In genomic region chr1:11061652-11062365, GRCh38 we compare ENCODE assay signal across 15 cellular contexts. TPM values are rescaled to one million over a fixed set of nuclear protein-coding genes. Genes with fewer than 3 reads are reported as not detected.
A peak's percentile ranks its signal among the peaks of the same experiment; 100 is the strongest.
DNase-seq lines count a peak whose midpoint lies in the region; ATAC-seq, FAIRE-seq and TF ChIP-seq lines count a peak whose summit lies in the region.
"Had no signal": no experiment of that assay in that cellular context is flagged by ENCODE, and none has a peak within 500 bp of the region (broad histone marks: within the 10 kb centered on the region; RNA-seq: fewer than 3 reads in every experiment).

No MANE protein-coding gene starts in this region.

- no peak overlapping the region for H3K4me3 ChIP-seq in CD4-positive, alpha-beta memory T cell (ENCODE audit: low read length in 2 of 2)
- H3K4me3 ChIP-seq in GM23338: no peak overlapping the region
- H3K4me3 ChIP-seq in mesendoderm (ENCODE audit: low read length): no peak overlapping the region
- H3K4me3 ChIP-seq in small intestine (ENCODE audit: low read depth in 1 of 2, low read length in 2 of 2): no peak overlapping the region
- H3K4me3 ChIP-seq: prostate gland had no signal

- H3K79me2 ChIP-seq in GM23338 (replicated peaks; ENCODE audit: insufficient read depth) (peaks cover 27% of the 10 kb centered on the region), mesendoderm (ENCODE audit: control insufficient read depth, insufficient read depth, low read length) (peaks cover 11% of the 10 kb centered on the region)

- peaks cover 45% of the 10 kb centered on the region for H3F3A ChIP-seq in GM23338 (replicated peaks; ENCODE audit: low read depth)

- no peak overlapping the region for H2AFZ ChIP-seq in GM23338

- no peak for DNase-seq in CD4-positive, alpha-beta memory T cell
- DNase-seq in GM23338 (ENCODE audit: low spot score) (no peak), mesendoderm (peak; percentile 18), small intestine (no peak), NCI-H2081 treated with DMSO at 0.1 percent for 48 hours (lab: John Stamatoyannopoulos, UW) (no peak), iPS-NIHi7 (ENCODE audit: extremely low spot score) (no peak)
- no peak for DNase-seq in activated CD4-positive, alpha-beta memory T cell treated with anti-CD3 and anti-CD28 coated beads for 36 hours
- DNase-seq: activated CD4-positive, alpha-beta T cell treated with anti-CD3 and anti-CD28 coated beads for 48 hours; left cardiac atrium; NCI-H1417; Peyer's patch had no signal

- no peaks in the 10 kb centered on the region for H3K9me3 ChIP-seq in CD4-positive, alpha-beta memory T cell (ENCODE audit: control insufficient read depth in 1 of 2, low read length in 2 of 2)
- no peaks in the 10 kb centered on the region for H3K9me3 ChIP-seq in small intestine (ENCODE audit: control insufficient read depth, low read depth)
- H3K9me3 ChIP-seq: Peyer's patch, prostate gland, vagina had no signal

- peak overlapping the region in 7 of 8 donors; percentile 12 to 92 (median 67) for H3K4me3 Mint-ChIP-seq in CD4-positive, alpha-beta memory T cell
- H3K4me3 Mint-ChIP-seq in GM23338: peak overlapping the region; percentile 19; the same call in 1 of the 3 replicates
- peak overlapping the region; percentile 94 for H3K4me3 Mint-ChIP-seq in activated CD4-positive, alpha-beta memory T cell treated with anti-CD3 and anti-CD28 coated beads for 36 hours

- H3K4me2 ChIP-seq in GM23338: no peak overlapping the region
- no peak overlapping the region for H3K4me2 ChIP-seq in mesendoderm (ENCODE audit: low read length)

- peak overlapping the region; percentile 13 to 88 (median 57) for H3K27ac Mint-ChIP-seq in CD4-positive, alpha-beta memory T cell
- no peak overlapping the region for H3K27ac Mint-ChIP-seq in GM23338
- peak overlapping the region; percentile 93 for H3K27ac Mint-ChIP-seq in activated CD4-positive, alpha-beta memory T cell treated with anti-CD3 and anti-CD28 coated beads for 36 hours

- intact Hi-C loops in CD4-positive, alpha-beta memory T cell (cut with micrococcal nuclease): loop anchor here (2.0 kb wide), 1 partner anchor 49 kb away; the partner anchor contains the start of gene TARDBP
- intact Hi-C loops in activated CD4-positive, alpha-beta memory T cell treated with anti-CD3 and anti-CD28 coated beads for 36 hours (cut with micrococcal nuclease): loop anchor here (2.0 to 10.0 kb wide), 3 partner anchors 25 to 203 kb away; partner anchors contain the start of genes MTOR and TARDBP

- no peak overlapping the region for H3K4ac ChIP-seq in mesendoderm (ENCODE audit: low read depth, low read length)

- H2BK5ac ChIP-seq in mesendoderm (ENCODE audit: low read length): no peak overlapping the region

- H3K36me3 Mint-ChIP-seq in CD4-positive, alpha-beta memory T cell: peaks cover 17 to 29% of the 10 kb centered on the region in 2 donors
- H3K36me3 Mint-ChIP-seq in GM23338 (ENCODE audit: low read depth): peaks cover 59% of the 10 kb centered on the region
- peaks cover 40% of the 10 kb centered on the region for H3K36me3 Mint-ChIP-seq in activated CD4-positive, alpha-beta memory T cell treated with anti-CD3 and anti-CD28 coated beads for 36 hours

- no peak overlapping the region for H4K8ac ChIP-seq in mesendoderm (ENCODE audit: low read depth, low read length)

- H4K5ac ChIP-seq in mesendoderm (ENCODE audit: low read length): no peak overlapping the region

- H3K9ac ChIP-seq in mesendoderm (ENCODE audit: low read length): no peak overlapping the region

- no peak for ATAC-seq in GM23338
- ATAC-seq: left cardiac atrium had no signal

- CTCF ChIA-PET in CD4-positive, alpha-beta memory T cell (lab: Charles Lee; ENCODE audit: partially characterized antibody): interaction anchor here (1.0 to 3.9 kb wide), 4 partner anchors 8 to 27 kb away, joined by 3 to 39 read pairs (median 4); no protein-coding TSS in a partner anchor
- CTCF ChIA-PET in activated CD4-positive, alpha-beta memory T cell treated with anti-CD3 and anti-CD28 coated beads for 36 hours (lab: Charles Lee): interaction anchor here (1.3 to 8.2 kb wide), 2 partner anchors 25 to 581 kb away, joined by 4 to 85 read pairs; no protein-coding TSS in a partner anchor

- no CpG with 5 or more reads among the region's 5 CpGs for WGBS in mesendoderm (ENCODE audit: extremely low coverage, insufficient coverage, low lambda C conversion rate)
- WGBS in small intestine, 3 donors: 61 to 76% (median 62%) methylated on average over 5 of the region's 5 CpGs

- H2BK120ac ChIP-seq in mesendoderm (ENCODE audit: low read depth, low read length): no peak overlapping the region

- peak overlapping the region; percentile 25 for H3K56ac ChIP-seq in mesendoderm (ENCODE audit: low read length)

- H3K9me2 ChIP-seq in GM23338 (ENCODE audit: insufficient read depth): no peaks in the 10 kb centered on the region

- H3K4me1 Mint-ChIP-seq in CD4-positive, alpha-beta memory T cell: peaks cover 15 to 42% (median 30%) of the 10 kb centered on the region in 4 donors
- H3K4me1 Mint-ChIP-seq in GM23338: peaks cover 15% of the 10 kb centered on the region
- H3K4me1 Mint-ChIP-seq in activated CD4-positive, alpha-beta memory T cell treated with anti-CD3 and anti-CD28 coated beads for 36 hours (ENCODE audit: low read depth): peaks cover 46% of the 10 kb centered on the region

- no peak for FAIRE-seq in small intestine (lab: Jason Lieb, UNC)

- peaks cover 7% of the 10 kb centered on the region for H3K36me3 ChIP-seq in CD4-positive, alpha-beta memory T cell (ENCODE audit: insufficient read depth, low read length)
- H3K36me3 ChIP-seq in GM23338 (ENCODE audit: insufficient read depth) (peaks cover 23% of the 10 kb centered on the region), mesendoderm (ENCODE audit: control insufficient read depth, insufficient read depth, low read length) (peaks cover 15% of the 10 kb centered on the region), small intestine (ENCODE audit: control insufficient read depth in 2 of 2, insufficient read depth in 2 of 2, low read length in 2 of 2) (peaks cover 7 to 9% of the 10 kb centered on the region in 2 donors)

- H2AK5ac ChIP-seq in mesendoderm (ENCODE audit: low read length): no peak overlapping the region

- H3K18ac ChIP-seq in mesendoderm (ENCODE audit: low read length): no peak overlapping the region

- no peak for TF ChIP-seq CTCF in GM23338 (conservative IDR thresholded peaks at IDR 0.05; ENCODE audit: low read depth in 2 of 2)

- no peaks in the 10 kb centered on the region for H3K27me3 Mint-ChIP-seq in CD4-positive, alpha-beta memory T cell
- H3K27me3 Mint-ChIP-seq in GM23338 (ENCODE audit: insufficient read depth, low read depth, poor library complexity): peaks cover 10% of the 10 kb centered on the region
- no peaks in the 10 kb centered on the region for H3K27me3 Mint-ChIP-seq in activated CD4-positive, alpha-beta memory T cell treated with anti-CD3 and anti-CD28 coated beads for 36 hours

- peak overlapping the region; percentile 62 for H3K27ac ChIP-seq in CD4-positive, alpha-beta memory T cell (ENCODE audit: low read depth, low read length)
- H3K27ac ChIP-seq in GM23338 (ENCODE audit: low read depth) (0 out of 2 replicates have a peak overlapping the region, but pooled peaks have one; percentile 19), mesendoderm (ENCODE audit: low read depth, low read length) (no peak overlapping the region), small intestine (ENCODE audit: low read depth in 1 of 2, low read length in 1 of 2) (no peak overlapping the region)
- H3K27ac ChIP-seq: prostate gland, vagina had no signal

- H3K9me3 Mint-ChIP-seq in CD4-positive, alpha-beta memory T cell: peaks cover 0 to 2% (median 0%) of the 10 kb centered on the region in 8 donors
- H3K9me3 Mint-ChIP-seq in GM23338: no peaks in the 10 kb centered on the region; the same call in 2 of the 3 replicates
- no peaks in the 10 kb centered on the region for H3K9me3 Mint-ChIP-seq in activated CD4-positive, alpha-beta memory T cell treated with anti-CD3 and anti-CD28 coated beads for 36 hours

- H2BK15ac ChIP-seq in mesendoderm (replicated peaks; ENCODE audit: low read depth): no peak overlapping the region

- peak overlapping the region; percentile 45 for H3K23ac ChIP-seq in mesendoderm (ENCODE audit: low read length)

- POLR2A ChIA-PET in CD4-positive, alpha-beta memory T cell (lab: Charles Lee; ENCODE audit: partially characterized antibody): interaction anchor here (1.1 to 3.1 kb wide), 7 partner anchors 9 to 49 kb away, joined by 3 to 27 read pairs (median 11); partner anchors contain the start of genes EXOSC10 and TARDBP
- POLR2A ChIA-PET in activated CD4-positive, alpha-beta memory T cell treated with anti-CD3 and anti-CD28 coated beads for 36 hours (lab: Charles Lee): interaction anchor here (0.8 to 3.1 kb wide), 6 partner anchors 11 to 185 kb away, joined by 3 to 15 read pairs (median 4); partner anchors contain the start of genes EXOSC10 and TARDBP

- no peaks in the 10 kb centered on the region for H3K27me3 ChIP-seq in CD4-positive, alpha-beta memory T cell (ENCODE audit: insufficient read depth, low read length)
- H3K27me3 ChIP-seq in GM23338 (ENCODE audit: insufficient read depth) (no peaks in the 10 kb centered on the region), mesendoderm (ENCODE audit: insufficient read depth, low read length, poor library complexity) (no peaks in the 10 kb centered on the region), small intestine (ENCODE audit: control insufficient read depth in 2 of 2, insufficient read depth in 2 of 2, low read length in 2 of 2) (no peaks in the 10 kb centered on the region)
- H3K27me3 ChIP-seq: Peyer's patch, vagina had no signal

- H4K20me1 ChIP-seq in GM23338 (replicated peaks; ENCODE audit: insufficient read depth): peaks cover 4% of the 10 kb centered on the region

- peaks cover 26% of the 10 kb centered on the region for H3K4me1 ChIP-seq in CD4-positive, alpha-beta memory T cell (ENCODE audit: insufficient read depth, low read length)
- H3K4me1 ChIP-seq in GM23338 (ENCODE audit: insufficient read depth) (peaks cover 9% of the 10 kb centered on the region; the same call in 1 of the 2 replicates), mesendoderm (ENCODE audit: control insufficient read depth, low read depth, low read length) (peaks cover 2% of the 10 kb centered on the region), small intestine (ENCODE audit: control insufficient read depth in 2 of 2, insufficient read depth in 1 of 2, low read depth in 1 of 2, low read length in 1 of 2) (peaks cover 3% of the 10 kb centered on the region in 2 donors)

- peaks cover 5% of the 10 kb centered on the region for H3K79me1 ChIP-seq in mesendoderm (ENCODE audit: low read length)

RNA-seq across cellular contexts. Expression of gene SRM, which starts 2.0 kb away (rescaled TPM):
- 10 to 100 TPM; 53.1 to 55.1 TPM for total RNA-seq in CD4-positive, alpha-beta memory T cell
- polyA plus RNA-seq in CD4-positive, alpha-beta memory T cell: 100 to 1,000 TPM in 1 of 2 donors, 10 to 100 TPM in 1; 63.1 to 162 TPM
- total RNA-seq in GM23338 (2014; rRNA removed; shearing (Covaris generic)): 144 and 170 TPM in 2 replicates
- 253 and 313 TPM in 2 replicates for polyA plus RNA-seq in GM23338 (2016; fragmentation: Nextera tagmentation; extraction: Ambion mirVana)
- total RNA-seq in activated CD4-positive, alpha-beta memory T cell treated with anti-CD3 and anti-CD28 coated beads for 36 hours: 100 to 1,000 TPM; 159 to 164 TPM
- polyA plus RNA-seq in mesendoderm (2013, experiment 1 of 2): 484 TPM
- polyA plus RNA-seq in mesendoderm (2013, experiment 2 of 2): 453 TPM
- polyA plus RNA-seq in small intestine: 10 to 100 TPM in 2 of 3 donors, 1 to 10 TPM in 1; 5.6 to 67.3 (median 25.7) TPM

RNA-seq across cellular contexts. Expression of gene MASP2, which starts 14.8 kb away (rescaled TPM):
- total RNA-seq in CD4-positive, alpha-beta memory T cell: not detected
- polyA plus RNA-seq in CD4-positive, alpha-beta memory T cell: under 1 TPM in 1 of 2 donors, not detected in 1; 0.07 TPM
- 0.31 and 1.5 TPM in 2 replicates for total RNA-seq in GM23338 (2014; rRNA removed; shearing (Covaris generic))
- 0.71 and 0.78 TPM in 2 replicates for polyA plus RNA-seq in GM23338 (2016; fragmentation: Nextera tagmentation; extraction: Ambion mirVana)
- not detected for total RNA-seq in activated CD4-positive, alpha-beta memory T cell treated with anti-CD3 and anti-CD28 coated beads for 36 hours
- 0.52 TPM for polyA plus RNA-seq in mesendoderm (2013, experiment 1 of 2)
- 0.38 TPM for polyA plus RNA-seq in mesendoderm (2013, experiment 2 of 2)
- not detected for polyA plus RNA-seq in small intestine
- total RNA-seq: Daoy, H4, left cardiac atrium, Peyer's patch, prostate gland, vagina had no signal

RNA-seq across cellular contexts. Expression of gene EXOSC10, which starts 37.9 kb away (rescaled TPM):
- 10 to 100 TPM; 78.9 to 84.4 TPM for total RNA-seq in CD4-positive, alpha-beta memory T cell
- polyA plus RNA-seq in CD4-positive, alpha-beta memory T cell: 10 to 100 TPM; 30.1 to 52.2 TPM
- total RNA-seq in GM23338 (2014; rRNA removed; shearing (Covaris generic)): 59.5 and 72.9 TPM in 2 replicates
- polyA plus RNA-seq in GM23338 (2016; fragmentation: Nextera tagmentation; extraction: Ambion mirVana) (39.3 and 55.5 TPM in 2 replicates), small intestine (10 to 100 TPM; 30.1 to 38.5 (median 31.1) TPM)
- total RNA-seq in activated CD4-positive, alpha-beta memory T cell treated with anti-CD3 and anti-CD28 coated beads for 36 hours: 10 to 100 TPM; 62.1 to 70.0 TPM
- polyA plus RNA-seq in mesendoderm (2013, experiment 1 of 2): 70.8 TPM
- 71.5 TPM for polyA plus RNA-seq in mesendoderm (2013, experiment 2 of 2)

RNA-seq across cellular contexts. Expression of gene TARDBP, which starts 49.4 kb away (rescaled TPM):
- total RNA-seq in CD4-positive, alpha-beta memory T cell: 100 to 1,000 TPM; 194 to 195 TPM
- polyA plus RNA-seq in CD4-positive, alpha-beta memory T cell: 10 to 100 TPM; 54.0 to 99.4 TPM
- total RNA-seq in GM23338 (2014; rRNA removed; shearing (Covaris generic)): 258 and 313 TPM in 2 replicates
- polyA plus RNA-seq in GM23338 (2016; fragmentation: Nextera tagmentation; extraction: Ambion mirVana) (171 and 204 TPM in 2 replicates), small intestine (100 to 1,000 TPM in 1 of 3 donors, 10 to 100 TPM in 2; 86.1 to 138 (median 94.0) TPM)
- total RNA-seq in activated CD4-positive, alpha-beta memory T cell treated with anti-CD3 and anti-CD28 coated beads for 36 hours: 100 to 1,000 TPM; 175 to 177 TPM
- polyA plus RNA-seq in mesendoderm (2013, experiment 1 of 2): 297 TPM
- polyA plus RNA-seq in mesendoderm (2013, experiment 2 of 2): 294 TPM

Comparison
In these comparisons a context has a peak if more than half of its experiments do, and no peak if none do; other contexts are left out.
1. H3K27ac ChIP-seq: peak in CD4-positive, alpha-beta memory T cell (single experiment) and GM23338 (single experiment); none in mesendoderm (single experiment) and small intestine (0 of 2).
2. H3K4me3 Mint-ChIP-seq: peak in every context shown above with its lines; median percentile 94 in activated CD4-positive, alpha-beta memory T cell treated with anti-CD3 and anti-CD28 coated beads for 36 hours; 67 in CD4-positive, alpha-beta memory T cell; 19 in GM23338.